Comparison of ENCODE assay signal across 8 cellular contexts in genomic region chr1:109397451-109398342, GRCh38. TPM values are rescaled to one million over a fixed set of nuclear protein-coding genes. Genes with fewer than 3 reads are reported as not detected.
DNase-seq lines count a peak whose midpoint lies in the region; ATAC-seq and TF ChIP-seq lines count a peak whose summit lies in the region.

Gene SORT1, minus strand, starts transcription at chr1:109397918. Its CDS starts 26 bp downstream, at chr1:109397892.

- DNase-seq in AG04450 (ENCODE audit: low read depth, low spot score) (peak; percentile 78), NCI-H748 treated with DMSO at 0.1 percent for 48 hours (lab: John Stamatoyannopoulos, UW) (peak; percentile 94), right lobe of liver (peak; percentile 74 to 82 (median 79))
- DNase-seq in activated CD8-positive, alpha-beta memory T cell treated with anti-CD3 and anti-CD28 coated beads for 1 hour (ENCODE audit: extremely low read depth in 1 of 2, low read depth in 1 of 2) = peak; percentile 34 to 35
- peak; percentile 47 for DNase-seq in stimulated activated CD4-positive, alpha-beta T cell treated with anti-CD3 and anti-CD28 coated beads, Interleukin-4, amount 100 ng/mL, for 24 hours

- intact Hi-C loops in right lobe of liver (cut with DNase I) = loop anchor here in 1 of 2 donors (5.0 kb wide), 1 partner anchor 135 kb away; no protein-coding TSS in a partner anchor

- H3K27me3 ChIP-seq in AG04450 (ENCODE audit: control insufficient read depth, insufficient read depth, low read length) (no peaks in the 10 kb centered on the region), ectodermal cell (ENCODE audit: control insufficient read depth, insufficient read depth, low read length, poor library complexity, severe bottlenecking) (peaks cover 10% of the 10 kb centered on the region), right lobe of liver (no peaks in the 10 kb centered on the region)

- H3K36me3 ChIP-seq in ectodermal cell (ENCODE audit: control insufficient read depth, insufficient read depth, low read length) = peaks cover 4% of the 10 kb centered on the region
- peaks cover 0 to 18% (median 6%) of the 10 kb centered on the region in 4 donors for H3K36me3 ChIP-seq in right lobe of liver

- POLR2A ChIA-PET in AG04450 (lab: Yijun Ruan, JAX) = interaction anchor here (1.0 to 2.6 kb wide), 5 partner anchors 27 to 122 kb away, joined by 3 to 9 read pairs (median 6); partner anchors contain the start of gene PSRC1

- 0% methylated on average over 121 of the region's 121 CpGs for WGBS in ectodermal cell, 2 experiments
- 0% methylated on average over 2 of the region's 121 CpGs for WGBS in right lobe of liver (ENCODE audit: insufficient coverage, low coverage, low lambda C conversion rate, missing lambda C conversion rate)

- H3K4me3 ChIP-seq in AG04450 (ENCODE audit: low read depth, low read length) (peak within 1 kb of the TSS; percentile 65), ectodermal cell (ENCODE audit: insufficient read depth, low read depth, low read length) (peak within 1 kb of the TSS; percentile 52), right lobe of liver (peak within 1 kb of the TSS; percentile 39 to 62 (median 39))

- TF ChIP-seq POLR2A in GM19193 (IDR thresholded peaks at IDR 0.05; ENCODE audit: extremely low read depth, insufficient read depth, insufficient read length) (peak; percentile 20), right lobe of liver (IDR thresholded peaks at IDR 0.05) (peak; percentile 78)

- H3K27ac ChIP-seq in AG04450 (ENCODE audit: low read depth, low read length) (no peak within 1 kb of the TSS), ectodermal cell (ENCODE audit: insufficient read depth, low read depth, low read length, poor library complexity, severe bottlenecking) (peak within 1 kb of the TSS; percentile 83), right lobe of liver (peak within 1 kb of the TSS in 1 of 3 donors; percentile 59)

- H3K9me3 ChIP-seq in AG04450 (ENCODE audit: control insufficient read depth, insufficient read depth, low read length) (no peaks in the 10 kb centered on the region), ectodermal cell (ENCODE audit: control insufficient read depth, low read length) (no peaks in the 10 kb centered on the region), right lobe of liver (no peaks in the 10 kb centered on the region)

- H3K4me1 ChIP-seq in ectodermal cell (ENCODE audit: control insufficient read depth, insufficient read depth, low read length) (peaks cover 18% of the 10 kb centered on the region), right lobe of liver (peaks cover 0 to 34% (median 6%) of the 10 kb centered on the region in 4 donors)

- CTCF ChIA-PET in AG04450 (lab: Charles Lee) = interaction anchor here (1.2 to 6.1 kb wide), 12 partner anchors 10 to 199 kb away, joined by 3 to 119 read pairs (median 11); partner anchors contain the start of gene PSRC1

- no peak for TF ChIP-seq CTCF in AG04450 (IDR thresholded peaks at IDR 0.05; ENCODE audit: low read depth, low read length)
- no peak for TF ChIP-seq CTCF in right lobe of liver (IDR thresholded peaks at IDR 0.05)

- ATAC-seq in HG03565 (IDR thresholded peaks at IDR 0.05; ENCODE audit: unreplicated experiment) = peak; percentile 43
- ATAC-seq in right lobe of liver = peak; percentile 86 to 94 (median 88)

RNA-seq across cellular contexts. Expression of gene SORT1, which starts in this region (rescaled TPM):
- polyA plus RNA-seq in AG04450 (2011; rRNA removed) = 37.2 and 42.8 TPM in 2 replicates
- polyA minus RNA-seq in AG04450 (2011; rRNA and poly(A)+ RNA removed) = 91.1 and 133 TPM in 2 replicates
- 26.9 TPM for polyA plus RNA-seq in ectodermal cell (2013, experiment 1 of 4)
- 36.4 TPM for polyA plus RNA-seq in ectodermal cell (2013, experiment 2 of 4)
- 19.7 TPM for polyA plus RNA-seq in ectodermal cell (2013, experiment 3 of 4)
- 23.1 TPM for polyA plus RNA-seq in ectodermal cell (2013, experiment 4 of 4)
- 10 to 100 TPM in 3 of 6 experiments, 1 to 10 TPM in 3; 3.2 to 30.3 (median 13.7) TPM for total RNA-seq in right lobe of liver

Comparison
In these comparisons a context has a peak if more than half of its experiments do, and no peak if none do; other contexts are left out.
1. DNase-seq: peak in every context shown above with its lines; median percentile 94 in NCI-H748 treated with DMSO at 0.1 percent for 48 hours; 79 in right lobe of liver; 78 in AG04450; 47 in stimulated activated CD4-positive, alpha-beta T cell treated with anti-CD3 and anti-CD28 coated beads, Interleukin-4, amount 100 ng/mL, for 24 hours; 34 in activated CD8-positive, alpha-beta memory T cell treated with anti-CD3 and anti-CD28 coated beads for 1 hour.